ENCODE assay signal across 1 cellular context in the genomic region with DNA sequence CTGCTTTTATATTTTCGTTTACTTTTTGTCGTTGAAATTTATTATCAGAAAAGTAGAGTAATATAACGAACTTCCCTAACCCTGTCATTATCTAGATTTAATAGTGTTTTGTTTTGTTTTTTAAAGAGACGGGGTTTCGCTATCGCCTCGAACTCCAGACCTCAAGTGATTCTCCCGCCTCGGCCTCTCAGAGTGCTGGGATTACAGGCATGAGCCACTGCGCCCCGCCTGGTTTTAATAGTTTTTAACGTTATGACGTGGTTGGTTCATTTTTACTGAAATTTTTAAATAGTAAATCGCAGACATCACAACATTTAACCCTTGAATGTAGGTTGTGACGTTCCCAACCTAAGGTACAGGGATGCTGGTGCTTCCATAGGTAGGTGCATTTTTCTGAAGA.
TF ChIP-seq lines count a peak whose summit lies in the region.

No MANE protein-coding gene starts in this region.

TF ChIP-seq in IMR-90, 13 proteins besides CTCF, POLR2A, EP300 and RAD21:
- TF ChIP-seq RFX5 (IDR thresholded peaks at IDR 0.05; ENCODE audit: low read depth, low read length) (no peak), FOS (IDR thresholded peaks at IDR 0.05; ENCODE audit: low read depth, low read length) (no peak), BHLHE40 (IDR thresholded peaks at IDR 0.05; ENCODE audit: low read depth, low read length) (no peak), CEBPB (IDR thresholded peaks at IDR 0.05; ENCODE audit: low read depth, low read length) (no peak), MAFK (IDR thresholded peaks at IDR 0.05; ENCODE audit: low read depth, low read length) (no peak), SMC3 (IDR thresholded peaks at IDR 0.05; ENCODE audit: low read depth, low read length) (no peak), MAZ (IDR thresholded peaks at IDR 0.05; ENCODE audit: borderline replicate concordance, low read depth, low read length) (no peak), NFE2L2 (IDR thresholded peaks at IDR 0.05; ENCODE audit: low read depth, low read length) (no peak), RCOR1 (IDR thresholded peaks at IDR 0.05; ENCODE audit: insufficient replicate concordance, low read length) (no peak), CHD1 (IDR thresholded peaks at IDR 0.05; ENCODE audit: low read depth, low read length) (no peak), MXI1 (IDR thresholded peaks at IDR 0.05; ENCODE audit: borderline replicate concordance, low read depth, low read length) (no peak)
- TF ChIP-seq, protein P1, sequence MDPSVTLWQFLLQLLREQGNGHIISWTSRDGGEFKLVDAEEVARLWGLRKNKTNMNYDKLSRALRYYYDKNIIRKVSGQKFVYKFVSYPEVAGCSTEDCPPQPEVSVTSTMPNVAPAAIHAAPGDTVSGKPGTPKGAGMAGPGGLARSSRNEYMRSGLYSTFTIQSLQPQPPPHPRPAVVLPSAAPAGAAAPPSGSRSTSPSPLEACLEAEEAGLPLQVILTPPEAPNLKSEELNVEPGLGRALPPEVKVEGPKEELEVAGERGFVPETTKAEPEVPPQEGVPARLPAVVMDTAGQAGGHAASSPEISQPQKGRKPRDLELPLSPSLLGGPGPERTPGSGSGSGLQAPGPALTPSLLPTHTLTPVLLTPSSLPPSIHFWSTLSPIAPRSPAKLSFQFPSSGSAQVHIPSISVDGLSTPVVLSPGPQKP (IDR thresholded peaks at IDR 0.05; ENCODE audit: borderline replicate concordance, low read depth, low read length), result no peak
- TF ChIP-seq, protein P2, sequence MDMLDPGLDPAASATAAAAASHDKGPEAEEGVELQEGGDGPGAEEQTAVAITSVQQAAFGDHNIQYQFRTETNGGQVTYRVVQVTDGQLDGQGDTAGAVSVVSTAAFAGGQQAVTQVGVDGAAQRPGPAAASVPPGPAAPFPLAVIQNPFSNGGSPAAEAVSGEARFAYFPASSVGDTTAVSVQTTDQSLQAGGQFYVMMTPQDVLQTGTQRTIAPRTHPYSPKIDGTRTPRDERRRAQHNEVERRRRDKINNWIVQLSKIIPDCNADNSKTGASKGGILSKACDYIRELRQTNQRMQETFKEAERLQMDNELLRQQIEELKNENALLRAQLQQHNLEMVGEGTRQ (IDR thresholded peaks at IDR 0.05; ENCODE audit: low read depth, low read length), result no peak
